In the genomic region with DNA sequence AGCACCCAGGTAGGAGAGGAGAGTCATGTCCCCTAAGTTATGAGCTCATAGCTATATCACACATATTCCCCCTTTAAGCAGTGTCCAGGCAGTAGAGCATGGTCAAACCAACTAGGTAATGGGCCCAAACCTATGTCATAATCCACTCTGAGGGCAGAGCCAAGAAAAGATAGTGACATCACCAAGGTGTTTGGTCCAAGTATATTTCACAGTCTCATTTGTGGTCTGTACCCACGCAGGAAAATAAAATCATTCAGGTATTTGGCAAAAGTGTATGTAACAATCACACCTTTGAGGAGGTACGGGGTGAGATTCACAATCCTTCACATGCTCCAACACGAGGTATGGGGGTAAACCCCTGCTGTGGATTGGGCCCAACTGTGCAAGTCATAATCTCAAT, we compare ENCODE assay signal across 6 cellular contexts.
"Had no signal": no experiment of that assay in that cellular context is flagged by ENCODE, and none has a peak within 500 bp of the region (broad histone marks: within the 10 kb centered on the region; RNA-seq: fewer than 3 reads in every experiment).

No MANE protein-coding gene starts in this region.

- ATAC-seq: K562 had no signal

- H3K27ac ChIP-seq: HL-60 had no signal

- FAIRE-seq: HTR-8/SVneo, K562 had no signal

- DNase-seq: IMR-90, KBM-7, KG1 had no signal

- H3K4me3 ChIP-seq: K562 had no signal
